In the genomic region with DNA sequence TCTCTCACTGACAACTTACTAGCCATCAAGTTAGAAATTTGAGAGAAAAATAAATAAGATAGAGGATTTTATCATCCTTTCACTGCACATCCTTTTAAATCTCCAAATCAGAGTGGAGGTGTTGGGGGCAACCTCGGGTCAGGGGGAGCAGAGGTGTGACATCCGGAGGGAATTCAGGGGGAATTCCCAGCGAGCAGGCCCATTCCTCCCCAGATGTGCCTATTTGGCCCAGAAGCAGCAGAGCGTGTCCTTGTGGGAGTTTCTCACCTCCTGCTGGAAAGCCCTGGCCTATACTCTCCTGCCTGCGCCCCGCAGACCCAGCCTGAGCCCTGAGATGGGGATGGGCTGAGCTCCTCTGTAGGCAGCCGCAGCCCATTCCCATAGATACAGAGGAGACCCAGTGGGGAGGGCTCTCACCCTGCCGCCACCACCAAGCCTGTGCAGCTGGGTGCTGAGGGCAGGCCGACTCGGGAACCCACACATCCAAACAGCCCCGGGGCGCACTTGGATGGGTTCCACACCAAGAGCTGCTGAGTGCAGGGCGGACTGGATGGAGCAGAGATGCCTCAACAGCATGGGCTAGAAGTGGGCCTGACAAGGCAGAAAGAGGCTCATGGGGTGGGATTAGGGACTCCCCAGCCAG, we compare ENCODE assay signal across 1 cellular context.
TF ChIP-seq lines count a peak whose summit lies in the region.

No MANE protein-coding gene starts in this region.

TF ChIP-seq in GM23338, 12 proteins besides CTCF, POLR2A, EP300 and RAD21 (continued from another document):
- no peak for TF ChIP-seq ZNF114 (CRISPR knock-in tag; IDR thresholded peaks at IDR 0.05)
